1 cellular context compared by ENCODE assay signal in genomic region chr9:132037470-132037869, GRCh38.
TF ChIP-seq lines count a peak whose summit lies in the region.

No MANE protein-coding gene starts in this region.

TF ChIP-seq in H1, 55 proteins besides CTCF, POLR2A, EP300 and RAD21 (continued from another document):
- TF ChIP-seq CHD7 (IDR thresholded peaks at IDR 0.05; ENCODE audit: insufficient replicate concordance, low read length): no peak
- no peak for TF ChIP-seq ZNF274 (IDR thresholded peaks at IDR 0.05; ENCODE audit: borderline replicate concordance, extremely low read depth, low read length)
- TF ChIP-seq RXRA (IDR thresholded peaks at IDR 0.05; ENCODE audit: insufficient read depth, low read depth, low read length): no peak
- no peak for TF ChIP-seq KDM5A (IDR thresholded peaks at IDR 0.05; ENCODE audit: low read length)
- TF ChIP-seq CBX8 (IDR thresholded peaks at IDR 0.05; ENCODE audit: borderline replicate concordance, low read depth, low read length): no peak
- no peak for TF ChIP-seq GTF2F1 (IDR thresholded peaks at IDR 0.05; ENCODE audit: borderline replicate concordance, low read depth, low read length)
- no peak for TF ChIP-seq CREB1 (IDR thresholded peaks at IDR 0.05)
- no peak for TF ChIP-seq TEAD4 (IDR thresholded peaks at IDR 0.05; ENCODE audit: low read depth, low read length)
- no peak for TF ChIP-seq PHF8 (conservative IDR thresholded peaks at IDR 0.05; ENCODE audit: low read depth, low read length)
- TF ChIP-seq EGR1 (IDR thresholded peaks at IDR 0.05; ENCODE audit: borderline replicate concordance, low read depth, low read length): no peak
- no peak for TF ChIP-seq SP1 (IDR thresholded peaks at IDR 0.05; ENCODE audit: low read depth, low read length)
- TF ChIP-seq E2F6 (IDR thresholded peaks at IDR 0.05): no peak
- no peak for TF ChIP-seq CHD2 (IDR thresholded peaks at IDR 0.05; ENCODE audit: low read length)
- TF ChIP-seq TAF7 (optimal IDR thresholded peaks at IDR 0.05; ENCODE audit: borderline replicate concordance, low read depth, low read length): no peak
- no peak for TF ChIP-seq ATF3 (IDR thresholded peaks at IDR 0.05; ENCODE audit: insufficient read depth, low read depth, low read length)
- TF ChIP-seq USF2 (IDR thresholded peaks at IDR 0.05; ENCODE audit: low read length): no peak
- TF ChIP-seq FOSL1 (IDR thresholded peaks at IDR 0.05; ENCODE audit: insufficient read depth, low read depth, low read length): no peak
